20 cellular contexts compared by ENCODE assay signal in genomic region chr6:145948878-145949613, GRCh38.
"Had no signal": no experiment of that assay in that cellular context is flagged by ENCODE, and none has a peak within 500 bp of the region (broad histone marks: within the 10 kb centered on the region; RNA-seq: fewer than 3 reads in every experiment).

No MANE protein-coding gene starts in this region.

- H3K36me3 ChIP-seq: ovary had no signal

- H3K9me3 ChIP-seq: left ventricle myocardium inferior, mucosa of descending colon, ovary, sigmoid colon, suprapubic skin, thoracic aorta, tibial artery, upper lobe of right lung had no signal

- ATAC-seq: mucosa of descending colon; naive thymus-derived CD4-positive, alpha-beta T cell; natural killer cell treated with Interleukin-12 subunit alpha and Interleukin-12 subunit beta and Interleukin-15 and Interleukin-18, amount 100 ng/mL, for 72 hours; right cardiac atrium; stimulated activated effector memory CD8-positive, alpha-beta T cell treated with anti-CD3 and anti-CD28 coated beads, Interleukin-12 subunit alpha, Interleukin-12 subunit beta, amount 100 ng/mL, for 72 hours; upper lobe of right lung had no signal

- H3K27ac ChIP-seq: left ventricle myocardium inferior, ovary, sigmoid colon, spleen, suprapubic skin, thoracic aorta, tibial artery, upper lobe of right lung had no signal

- DNase-seq: islet precursor cell; left ventricle myocardium inferior; midbrain; mucosa of descending colon; naive thymus-derived CD4-positive, alpha-beta T cell; ovary; right cardiac atrium; sigmoid colon; small intestine; spleen; stimulated activated CD4-positive, alpha-beta T cell treated with anti-CD3 and anti-CD28 coated beads, Interleukin-4, amount 100 ng/mL, for 24 hours; stimulated activated naive CD4-positive, alpha-beta T cell; tibial artery; upper lobe of right lung had no signal

- H3K4me3 ChIP-seq: left ventricle myocardium inferior, lung, mucosa of descending colon, ovary, sigmoid colon, spleen, suprapubic skin, thoracic aorta, tibial artery, upper lobe of right lung had no signal

- FAIRE-seq: small intestine, urothelium cell line had no signal

- H3K4me1 ChIP-seq: spleen, suprapubic skin, tibial artery, upper lobe of right lung had no signal

- H3K27me3 ChIP-seq: ovary, sigmoid colon, spleen, suprapubic skin, tibial artery, upper lobe of right lung had no signal
